Comparison of ENCODE assay signal across 15 cellular contexts in genomic region chr19:22994957-22995356, GRCh38. TPM values are rescaled to one million over a fixed set of nuclear protein-coding genes. Genes with fewer than 3 reads are reported as not detected.
"Had no signal": no experiment of that assay in that cellular context is flagged by ENCODE, and none has a peak within 500 bp of the region (broad histone marks: within the 10 kb centered on the region; RNA-seq: fewer than 3 reads in every experiment).

No MANE protein-coding gene starts in this region.

RNA-seq across cellular contexts. Expression of gene ZNF728, which starts 8.0 kb away (rescaled TPM):
- total RNA-seq: activated B cell treated with CpG ODN at 0.5 μM for 24 hours; activated CD4-positive, alpha-beta memory T cell treated with anti-CD3 and anti-CD28 coated beads for 36 hours; activated CD4-positive, alpha-beta memory T cell treated with anti-CD3 and anti-CD28 coated beads, Interleukin-2, amount 10 ng/mL, durations not matched to agents 7 days and 5 days; activated CD4-positive, alpha-beta T cell treated with anti-CD3 and anti-CD28 coated beads for 36 hours; activated CD4-positive, alpha-beta T cell treated with anti-CD3 and anti-CD28 coated beads, Interleukin-2, amount 10 ng/mL, durations not matched to agents 24 days and 14 days; activated CD4-positive, alpha-beta T cell treated with anti-CD3 and anti-CD28 coated beads, Interleukin-2, amount 10 ng/mL, durations not matched to agents 7 days and 5 days; activated CD8-positive, alpha-beta memory T cell treated with anti-CD3 and anti-CD28 coated beads for 36 hours; activated CD8-positive, alpha-beta memory T cell treated with anti-CD3 and anti-CD28 coated beads, Interleukin-2, amount 10 ng/mL, durations not matched to agents 7 days and 5 days; activated CD8-positive, alpha-beta T cell treated with anti-CD3 and anti-CD28 coated beads for 36 hours; activated CD8-positive, alpha-beta T cell treated with anti-CD3 and anti-CD28 coated beads, Interleukin-2, amount 10 ng/mL, durations not matched to agents 7 days and 5 days; T-cell; T-helper 1 cell treated with Interleukin-12 subunit alpha and Interleukin-12 subunit beta and Interleukin-4 antibody, amounts not matched to agents 30 ng/mL and 1 ng/mL, for 36 hours; T-helper 17 cell; T-helper 2 cell treated with Interferon-gamma antibody and Interleukin-4, amounts not matched to agents 100 ng/mL and 5 ng/mL, for 36 hours; WTC11 had no signal
